25 cellular contexts compared by ENCODE assay signal in genomic region chr10:94626476-94626875, GRCh38. TPM values are rescaled to one million over a fixed set of nuclear protein-coding genes. Genes with fewer than 3 reads are reported as not detected.
"Had no signal": no experiment of that assay in that cellular context is flagged by ENCODE, and none has a peak within 500 bp of the region (broad histone marks: within the 10 kb centered on the region; RNA-seq: fewer than 3 reads in every experiment).

No MANE protein-coding gene starts in this region.

- H3K9me3 ChIP-seq: gastrocnemius medialis, stomach, suprapubic skin had no signal

- H3K36me3 Mint-ChIP-seq: activated naive CD4-positive, alpha-beta T cell treated with anti-CD3 and anti-CD28 coated beads, Interleukin-2, amount 50 U/mL, for 72 hours; memory B cell; naive thymus-derived CD4-positive, alpha-beta T cell; stimulated activated memory B cell treated with anti-CD40 and anti-IgM and Interleukin-4, amounts not matched to agents 10 μg/mL and 1 μg/mL and 100 μg/mL, for 72 hours had no signal

- H3K9me3 Mint-ChIP-seq: activated B cell treated with CpG ODN at 0.5 μM for 24 hours; activated naive CD4-positive, alpha-beta T cell treated with anti-CD3 and anti-CD28 coated beads, Interleukin-2, amount 50 U/mL, for 72 hours; activated T-cell treated with anti-CD3 and anti-CD28 coated beads, Interleukin-2, amount 50 U/mL, for 24 hours; activated T-helper 17 cell treated with anti-CD3 and anti-CD28 coated beads, Interleukin-2, amount 50 U/mL, for 72 hours; memory B cell; naive thymus-derived CD4-positive, alpha-beta T cell; stimulated activated memory B cell treated with anti-CD40 and anti-IgM and Interleukin-4, amounts not matched to agents 10 μg/mL and 1 μg/mL and 100 μg/mL, for 72 hours had no signal

- H3K4me3 Mint-ChIP-seq: activated B cell treated with CpG ODN at 0.5 μM for 24 hours; activated CD4-positive, alpha-beta T cell treated with anti-CD3 and anti-CD28 coated beads for 36 hours; activated T-cell treated with anti-CD3 and anti-CD28 coated beads, Interleukin-2, amount 50 U/mL, for 24 hours; activated T-helper 17 cell treated with anti-CD3 and anti-CD28 coated beads, Interleukin-2, amount 50 U/mL, for 72 hours; memory B cell; naive thymus-derived CD4-positive, alpha-beta T cell; neural crest cell; stimulated activated memory B cell treated with anti-CD40 and anti-IgM and Interleukin-4, amounts not matched to agents 10 μg/mL and 1 μg/mL and 100 μg/mL, for 72 hours had no signal

- H3K27me3 Mint-ChIP-seq: activated B cell treated with CpG ODN at 0.5 μM for 24 hours; activated T-cell treated with anti-CD3 and anti-CD28 coated beads, Interleukin-2, amount 50 U/mL, for 24 hours; activated T-helper 17 cell treated with anti-CD3 and anti-CD28 coated beads, Interleukin-2, amount 50 U/mL, for 72 hours; stimulated activated memory B cell treated with anti-CD40 and anti-IgM and Interleukin-4, amounts not matched to agents 10 μg/mL and 1 μg/mL and 100 μg/mL, for 72 hours had no signal

- H3K27ac ChIP-seq: gastrocnemius medialis, stomach, suprapubic skin, tibial nerve had no signal

- H3K4me1 Mint-ChIP-seq: activated B cell treated with CpG ODN at 0.5 μM for 24 hours; activated CD4-positive, alpha-beta T cell treated with anti-CD3 and anti-CD28 coated beads for 36 hours; activated T-helper 17 cell treated with anti-CD3 and anti-CD28 coated beads, Interleukin-2, amount 50 U/mL, for 72 hours; neural crest cell; stimulated activated memory B cell treated with anti-CD40 and anti-IgM and Interleukin-4, amounts not matched to agents 10 μg/mL and 1 μg/mL and 100 μg/mL, for 72 hours had no signal

- H3K27me3 ChIP-seq: gastrocnemius medialis, stomach, suprapubic skin, tibial nerve had no signal

- H3K4me3 ChIP-seq: gastrocnemius medialis, smooth muscle cell, stomach, suprapubic skin, tibial nerve had no signal

- DNase-seq: activated B cell treated with CpG ODN at 0.5 μM for 24 hours; activated CD4-positive, alpha-beta T cell treated with anti-CD3 and anti-CD28 coated beads for 36 hours; activated CD4-positive, alpha-beta T cell treated with anti-CD3 and anti-CD28 coated beads, Interleukin-2, amount 50 U/mL, for 4 hours; activated CD8-positive, alpha-beta memory T cell treated with anti-CD3 and anti-CD28 coated beads for 24 hours; activated CD8-positive, alpha-beta memory T cell treated with anti-CD3 and anti-CD28 coated beads, Interleukin-2, amount 50 U/mL, for 4 hours; activated T-cell treated with anti-CD3 and anti-CD28 coated beads, Interleukin-2, amount 50 U/mL, for 24 hours; gastrocnemius medialis; hippocampal formation; naive thymus-derived CD4-positive, alpha-beta T cell; posterior cingulate gyrus; stimulated activated CD4-positive, alpha-beta T cell treated with anti-CD3 and anti-CD28 coated beads, Interleukin-15, amount 100 ng/mL, for 24 hours; stomach; T-helper 1 cell; T-helper 9 cell had no signal

- H3K27ac Mint-ChIP-seq: activated B cell treated with CpG ODN at 0.5 μM for 24 hours; activated CD4-positive, alpha-beta T cell treated with anti-CD3 and anti-CD28 coated beads for 36 hours; activated naive CD4-positive, alpha-beta T cell treated with anti-CD3 and anti-CD28 coated beads, Interleukin-2, amount 50 U/mL, for 72 hours; activated T-cell treated with anti-CD3 and anti-CD28 coated beads, Interleukin-2, amount 50 U/mL, for 24 hours; activated T-helper 17 cell treated with anti-CD3 and anti-CD28 coated beads, Interleukin-2, amount 50 U/mL, for 72 hours; memory B cell; naive thymus-derived CD4-positive, alpha-beta T cell; stimulated activated memory B cell treated with anti-CD40 and anti-IgM and Interleukin-4, amounts not matched to agents 10 μg/mL and 1 μg/mL and 100 μg/mL, for 72 hours had no signal

- H3K4me2 ChIP-seq: smooth muscle cell had no signal

- H3K4me1 ChIP-seq: gastrocnemius medialis, stomach, suprapubic skin, tibial nerve had no signal

- H3K36me3 ChIP-seq: gastrocnemius medialis, stomach, suprapubic skin, tibial nerve had no signal

- ATAC-seq: activated CD4-positive, alpha-beta T cell treated with anti-CD3 and anti-CD28 coated beads for 36 hours; activated naive CD4-positive, alpha-beta T cell treated with anti-CD3 and anti-CD28 coated beads, Interleukin-2, amount 50 U/mL, for 72 hours; activated T-helper 17 cell treated with anti-CD3 and anti-CD28 coated beads, Interleukin-2, amount 50 U/mL, for 72 hours; gastrocnemius medialis; naive thymus-derived CD4-positive, alpha-beta T cell; sciatic nerve; stimulated activated memory B cell treated with anti-CD40 and anti-IgM and Interleukin-4, amounts not matched to agents 10 μg/mL and 1 μg/mL and 100 μg/mL, for 72 hours had no signal

RNA-seq across cellular contexts. Expression of gene CYP2C18, which starts 57.1 kb away (rescaled TPM):
- total RNA-seq: activated B cell treated with CpG ODN at 0.5 μM for 24 hours; astrocyte; naive thymus-derived CD4-positive, alpha-beta T cell; neural crest cell; omental fat pad; sciatic nerve; tibial nerve had no signal
- polyA plus RNA-seq: naive thymus-derived CD4-positive, alpha-beta T cell; smooth muscle cell had no signal
